1 cellular context compared by ENCODE assay signal in the genomic region with DNA sequence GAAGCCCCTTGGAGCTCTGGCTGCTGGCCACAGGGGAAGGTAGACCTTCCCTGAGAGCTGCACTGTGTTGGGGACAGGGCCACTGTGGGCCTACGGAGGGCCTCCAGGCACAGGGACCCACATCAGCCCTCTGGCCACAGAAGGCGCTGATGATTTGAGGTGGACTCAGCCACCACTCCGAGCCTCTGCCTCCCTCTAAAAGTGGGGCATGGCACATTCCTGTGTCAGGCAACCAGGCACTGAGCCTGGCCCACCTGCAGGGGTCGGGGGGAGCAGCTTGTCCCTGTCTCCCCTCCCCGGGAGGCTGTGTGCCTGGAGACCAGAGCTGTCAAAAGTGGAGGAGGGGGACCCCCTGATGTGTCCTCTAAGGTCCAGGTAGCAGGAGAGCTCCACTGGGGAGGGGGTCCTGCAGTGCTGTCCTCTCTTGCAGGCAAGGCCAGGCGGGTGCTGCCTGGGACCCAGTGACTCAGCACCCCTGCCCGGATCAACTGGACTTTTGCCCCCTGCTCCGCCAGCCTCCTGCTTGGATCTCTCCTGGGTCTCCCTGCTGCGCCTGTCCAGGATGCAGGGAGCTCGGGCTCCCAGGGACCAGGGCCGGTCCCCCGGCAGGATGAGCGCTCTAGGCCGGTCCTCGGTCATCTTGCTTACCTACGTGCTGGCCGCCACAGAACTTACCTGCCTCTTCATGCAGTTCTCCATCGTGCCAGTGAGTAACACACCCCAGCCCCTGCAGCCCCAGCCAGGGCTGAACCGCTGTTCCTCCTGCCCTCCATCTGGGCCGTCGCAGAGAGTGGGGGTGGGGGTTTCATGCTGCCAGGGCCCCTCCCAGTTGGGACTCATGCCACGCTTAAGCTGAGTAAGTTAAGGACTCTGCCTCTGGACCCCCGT.
TF ChIP-seq lines count a peak whose summit lies in the region.

No MANE protein-coding gene starts in this region.

TF ChIP-seq in K562, 482 proteins besides CTCF, POLR2A, EP300 and RAD21 (continued from another document):
- TF ChIP-seq, protein P1, sequence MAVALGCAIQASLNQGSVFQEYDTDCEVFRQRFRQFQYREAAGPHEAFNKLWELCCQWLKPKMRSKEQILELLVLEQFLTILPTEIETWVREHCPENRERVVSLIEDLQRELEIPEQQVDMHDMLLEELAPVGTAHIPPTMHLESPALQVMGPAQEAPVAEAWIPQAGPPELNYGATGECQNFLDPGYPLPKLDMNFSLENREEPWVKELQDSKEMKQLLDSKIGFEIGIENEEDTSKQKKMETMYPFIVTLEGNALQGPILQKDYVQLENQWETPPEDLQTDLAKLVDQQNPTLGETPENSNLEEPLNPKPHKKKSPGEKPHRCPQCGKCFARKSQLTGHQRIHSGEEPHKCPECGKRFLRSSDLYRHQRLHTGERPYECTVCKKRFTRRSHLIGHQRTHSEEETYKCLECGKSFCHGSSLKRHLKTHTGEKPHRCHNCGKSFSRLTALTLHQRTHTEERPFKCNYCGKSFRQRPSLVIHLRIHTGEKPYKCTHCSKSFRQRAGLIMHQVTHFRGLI (CRISPR knock-in tag; IDR thresholded peaks at IDR 0.05), result no peak
- TF ChIP-seq, protein P2, sequence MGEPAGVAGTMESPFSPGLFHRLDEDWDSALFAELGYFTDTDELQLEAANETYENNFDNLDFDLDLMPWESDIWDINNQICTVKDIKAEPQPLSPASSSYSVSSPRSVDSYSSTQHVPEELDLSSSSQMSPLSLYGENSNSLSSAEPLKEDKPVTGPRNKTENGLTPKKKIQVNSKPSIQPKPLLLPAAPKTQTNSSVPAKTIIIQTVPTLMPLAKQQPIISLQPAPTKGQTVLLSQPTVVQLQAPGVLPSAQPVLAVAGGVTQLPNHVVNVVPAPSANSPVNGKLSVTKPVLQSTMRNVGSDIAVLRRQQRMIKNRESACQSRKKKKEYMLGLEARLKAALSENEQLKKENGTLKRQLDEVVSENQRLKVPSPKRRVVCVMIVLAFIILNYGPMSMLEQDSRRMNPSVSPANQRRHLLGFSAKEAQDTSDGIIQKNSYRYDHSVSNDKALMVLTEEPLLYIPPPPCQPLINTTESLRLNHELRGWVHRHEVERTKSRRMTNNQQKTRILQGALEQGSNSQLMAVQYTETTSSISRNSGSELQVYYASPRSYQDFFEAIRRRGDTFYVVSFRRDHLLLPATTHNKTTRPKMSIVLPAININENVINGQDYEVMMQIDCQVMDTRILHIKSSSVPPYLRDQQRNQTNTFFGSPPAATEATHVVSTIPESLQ (CRISPR knock-in tag; IDR thresholded peaks at IDR 0.05), result no peak
- TF ChIP-seq, protein P3, sequence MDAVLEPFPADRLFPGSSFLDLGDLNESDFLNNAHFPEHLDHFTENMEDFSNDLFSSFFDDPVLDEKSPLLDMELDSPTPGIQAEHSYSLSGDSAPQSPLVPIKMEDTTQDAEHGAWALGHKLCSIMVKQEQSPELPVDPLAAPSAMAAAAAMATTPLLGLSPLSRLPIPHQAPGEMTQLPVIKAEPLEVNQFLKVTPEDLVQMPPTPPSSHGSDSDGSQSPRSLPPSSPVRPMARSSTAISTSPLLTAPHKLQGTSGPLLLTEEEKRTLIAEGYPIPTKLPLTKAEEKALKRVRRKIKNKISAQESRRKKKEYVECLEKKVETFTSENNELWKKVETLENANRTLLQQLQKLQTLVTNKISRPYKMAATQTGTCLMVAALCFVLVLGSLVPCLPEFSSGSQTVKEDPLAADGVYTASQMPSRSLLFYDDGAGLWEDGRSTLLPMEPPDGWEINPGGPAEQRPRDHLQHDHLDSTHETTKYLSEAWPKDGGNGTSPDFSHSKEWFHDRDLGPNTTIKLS (IDR thresholded peaks at IDR 0.05; ENCODE audit: borderline replicate concordance, low read depth), result no peak
- TF ChIP-seq, protein P4, sequence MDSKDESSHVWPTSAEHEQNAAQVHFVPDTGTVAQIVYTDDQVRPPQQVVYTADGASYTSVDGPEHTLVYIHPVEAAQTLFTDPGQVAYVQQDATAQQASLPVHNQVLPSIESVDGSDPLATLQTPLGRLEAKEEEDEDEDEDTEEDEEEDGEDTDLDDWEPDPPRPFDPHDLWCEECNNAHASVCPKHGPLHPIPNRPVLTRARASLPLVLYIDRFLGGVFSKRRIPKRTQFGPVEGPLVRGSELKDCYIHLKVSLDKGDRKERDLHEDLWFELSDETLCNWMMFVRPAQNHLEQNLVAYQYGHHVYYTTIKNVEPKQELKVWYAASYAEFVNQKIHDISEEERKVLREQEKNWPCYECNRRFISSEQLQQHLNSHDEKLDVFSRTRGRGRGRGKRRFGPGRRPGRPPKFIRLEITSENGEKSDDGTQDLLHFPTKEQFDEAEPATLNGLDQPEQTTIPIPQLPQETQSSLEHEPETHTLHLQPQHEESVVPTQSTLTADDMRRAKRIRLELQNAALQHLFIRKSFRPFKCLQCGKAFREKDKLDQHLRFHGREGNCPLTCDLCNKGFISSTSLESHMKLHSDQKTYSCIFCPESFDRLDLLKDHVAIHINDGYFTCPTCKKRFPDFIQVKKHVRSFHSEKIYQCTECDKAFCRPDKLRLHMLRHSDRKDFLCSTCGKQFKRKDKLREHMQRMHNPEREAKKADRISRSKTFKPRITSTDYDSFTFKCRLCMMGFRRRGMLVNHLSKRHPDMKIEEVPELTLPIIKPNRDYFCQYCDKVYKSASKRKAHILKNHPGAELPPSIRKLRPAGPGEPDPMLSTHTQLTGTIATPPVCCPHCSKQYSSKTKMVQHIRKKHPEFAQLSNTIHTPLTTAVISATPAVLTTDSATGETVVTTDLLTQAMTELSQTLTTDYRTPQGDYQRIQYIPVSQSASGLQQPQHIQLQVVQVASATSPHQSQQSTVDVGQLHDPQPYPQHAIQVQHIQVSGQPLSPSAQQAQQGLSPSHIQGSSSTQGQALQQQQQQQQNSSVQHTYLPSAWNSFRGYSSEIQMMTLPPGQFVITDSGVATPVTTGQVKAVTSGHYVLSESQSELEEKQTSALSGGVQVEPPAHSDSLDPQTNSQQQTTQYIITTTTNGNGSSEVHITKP (IDR thresholded peaks at IDR 0.05; ENCODE audit: partially characterized antibody), result peak; percentile 88
- no peak for TF ChIP-seq NCOA2 (IDR thresholded peaks at IDR 0.05; ENCODE audit: partially characterized antibody in 2 of 2)
- TF ChIP-seq, protein P5, sequence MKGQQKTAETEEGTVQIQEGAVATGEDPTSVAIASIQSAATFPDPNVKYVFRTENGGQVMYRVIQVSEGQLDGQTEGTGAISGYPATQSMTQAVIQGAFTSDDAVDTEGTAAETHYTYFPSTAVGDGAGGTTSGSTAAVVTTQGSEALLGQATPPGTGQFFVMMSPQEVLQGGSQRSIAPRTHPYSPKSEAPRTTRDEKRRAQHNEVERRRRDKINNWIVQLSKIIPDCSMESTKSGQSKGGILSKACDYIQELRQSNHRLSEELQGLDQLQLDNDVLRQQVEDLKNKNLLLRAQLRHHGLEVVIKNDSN (CRISPR knock-in tag; IDR thresholded peaks at IDR 0.05), result peak; percentile 37; the same call in 1 of the 2 replicates
- no peak for TF ChIP-seq LEF1 (IDR thresholded peaks at IDR 0.05)
